ENCODE assay signal across 1 cellular context in genomic region chr19:33677745-33678426, GRCh38.
TF ChIP-seq lines count a peak whose summit lies in the region.

No MANE protein-coding gene starts in this region.

TF ChIP-seq in Ishikawa, 13 proteins besides CTCF, POLR2A, EP300 and RAD21:
- TF ChIP-seq REST (IDR thresholded peaks at IDR 0.05; ENCODE audit: low read depth) (peak; percentile 90), TAF1 (IDR thresholded peaks at IDR 0.05; ENCODE audit: low read depth) (no peak), TCF12 (IDR thresholded peaks at IDR 0.05; ENCODE audit: low read depth) (no peak), YY1 (IDR thresholded peaks at IDR 0.05; ENCODE audit: low read depth) (no peak)
